ENCODE assay signal across 20 cellular contexts in genomic region chr6:16904957-16905356, GRCh38.
DNase-seq lines count a peak whose midpoint lies in the region; ATAC-seq and TF ChIP-seq lines count a peak whose summit lies in the region.
"Had no signal": no experiment of that assay in that cellular context is flagged by ENCODE, and none has a peak within 500 bp of the region (broad histone marks: within the 10 kb centered on the region; RNA-seq: fewer than 3 reads in every experiment).

No MANE protein-coding gene starts in this region.

- dilution Hi-C loops in IMR-90 (cut with HindIII; ENCODE audit: low sequenced_read_pairs, unreplicated experiment), result no loop called here

- no peak overlapping the region for H2AK9ac ChIP-seq in IMR-90 (replicated peaks; ENCODE audit: low read depth, low read length, poor library complexity)

- no TSS peak for BruUV-seq in IMR-90 (replicated peaks; lab: Mats Ljungman, UMichigan)

- no CpG with 5 or more reads among the region's 6 CpGs for WGBS in IMR-90 (ENCODE audit: extremely low coverage in 2 of 2, insufficient read length in 1 of 2), 2 experiments
- 83% methylated on average over 6 of the region's 6 CpGs for WGBS in tibial nerve, 2 donors
- 84 to 86% methylated on average over 6 of the region's 6 CpGs for whole genome bisulfite sequencing in testis, 2 donors

- peak; percentile 43 for ATAC-seq in GM18868 (IDR thresholded peaks at IDR 0.05; ENCODE audit: unreplicated experiment)
- no peak for ATAC-seq in IMR-90 (ENCODE audit: low read depth)

- H3K9me3 ChIP-seq in IMR-90 (ENCODE audit: control insufficient read depth, insufficient read depth, low read length), result no peaks in the 10 kb centered on the region
- H3K9me3 ChIP-seq in neural cell (ENCODE audit: low read length), result no peaks in the 10 kb centered on the region
- no peaks in the 10 kb centered on the region for H3K9me3 ChIP-seq in tibial nerve
- H3K9me3 ChIP-seq in testis, result no peaks in the 10 kb centered on the region
- H3K9me3 ChIP-seq: BE2C had no signal

- no peak overlapping the region for H2AFZ ChIP-seq in IMR-90 (replicated peaks; ENCODE audit: low read length, poor library complexity)
- no peak overlapping the region for H2AFZ ChIP-seq in neural cell (ENCODE audit: low read depth, low read length)

- peaks cover 12% of the 10 kb centered on the region for H3K4me1 ChIP-seq in IMR-90 (ENCODE audit: control insufficient read depth, insufficient read depth, low read length)
- peaks cover 0 to 27% (median 10%) of the 10 kb centered on the region in 4 donors for H3K4me1 ChIP-seq in tibial nerve
- H3K4me1 ChIP-seq in testis, result no peaks in the 10 kb centered on the region
- H3K4me1 ChIP-seq: BE2C had no signal

- H3K27ac ChIP-seq in IMR-90 (ENCODE audit: insufficient read depth, low read length) (no peak overlapping the region), neural cell (ENCODE audit: low read length) (peak overlapping the region; percentile 21), tibial nerve (no peak overlapping the region), testis (no peak overlapping the region)
- H3K27ac ChIP-seq: HL-60 had no signal

- no peak overlapping the region for H3K18ac ChIP-seq in IMR-90 (ENCODE audit: low read depth, low read length)

- intact Hi-C loops in IMR-90 (cut with micrococcal nuclease) (no loop called here), testis (cut with DNase I; ENCODE audit: low total_unique reads) (no loop called here)

- TF ChIP-seq RAD21 in IMR-90 (IDR thresholded peaks at IDR 0.05; ENCODE audit: low read length) (no peak), neural cell (conservative IDR thresholded peaks at IDR 0.05) (no peak)

- TF ChIP-seq EP300 in neural cell (conservative IDR thresholded peaks at IDR 0.05; ENCODE audit: poor library complexity, severe bottlenecking) (peak; percentile 42), tibial nerve (IDR thresholded peaks at IDR 0.05) (no peak)

- H3K23ac ChIP-seq in IMR-90 (ENCODE audit: low read depth, low read length), result no peak overlapping the region

- no peak for TF ChIP-seq POLR2A in IMR-90 (IDR thresholded peaks at IDR 0.05; ENCODE audit: low read depth, low read length)
- TF ChIP-seq POLR2A in tibial nerve (IDR thresholded peaks at IDR 0.05), result no peak
- TF ChIP-seq POLR2A in testis (IDR thresholded peaks at IDR 0.05), result no peak

- H3K4me2 ChIP-seq in IMR-90 (ENCODE audit: low read depth, low read length), result no peak overlapping the region
- H3K4me2 ChIP-seq in neural cell (ENCODE audit: low read length), result no peak overlapping the region

- CTCF ChIA-PET in IMR-90 (lab: Yijun Ruan, JAX), result no interaction called here

- peak overlapping the region in 1 of 2 experiments; percentile 9; a peak in 1 of 4 replicates for H4K8ac ChIP-seq in IMR-90 (ENCODE audit: low read depth in 2 of 2, low read length in 2 of 2)

- no peak overlapping the region for H4K91ac ChIP-seq in IMR-90 (ENCODE audit: insufficient read depth, low read depth, low read length)

- no peaks in the 10 kb centered on the region for H3K79me1 ChIP-seq in IMR-90 (ENCODE audit: low read depth in 1 of 2, low read length in 2 of 2)

- no peak overlapping the region for H4K5ac ChIP-seq in IMR-90 (ENCODE audit: low read depth, low read length)

- no peak overlapping the region for H3K4me3 ChIP-seq in GM12865 (ENCODE audit: low read depth, low read length)
- H3K4me3 ChIP-seq in IMR-90 (ENCODE audit: insufficient read depth, low read depth, low read length), result no peak overlapping the region
- H3K4me3 ChIP-seq in neural cell (ENCODE audit: low read length), result peak overlapping the region; percentile 22
- H3K4me3 ChIP-seq in tibial nerve, result no peak overlapping the region
- no peak overlapping the region for H3K4me3 ChIP-seq in testis

- peak overlapping the region; percentile 60; the same call in 1 of the 2 replicates for H2AK5ac ChIP-seq in IMR-90 (ENCODE audit: low read depth, low read length)

- no peaks in the 10 kb centered on the region for H3F3A ChIP-seq in neural cell (ENCODE audit: insufficient read depth, low read length, poor library complexity, severe bottlenecking)

- H3K4ac ChIP-seq in IMR-90 (ENCODE audit: low read depth, low read length), result no peak overlapping the region

- POLR2A ChIA-PET in IMR-90 (lab: Charles Lee; ENCODE audit: unreplicated experiment), result no interaction called here

- TF ChIP-seq CTCF in GM12865 (IDR thresholded peaks at IDR 0.05; ENCODE audit: insufficient read depth, low read depth, low read length, missing control alignments) (no peak), IMR-90 (conservative IDR thresholded peaks at IDR 0.05; ENCODE audit: low read depth, low read length) (no peak), neural cell (IDR thresholded peaks at IDR 0.05; ENCODE audit: poor library complexity, severe bottlenecking) (no peak), tibial nerve (IDR thresholded peaks at IDR 0.05) (no peak), testis (IDR thresholded peaks at IDR 0.05) (no peak)

- peaks cover 4% of the 10 kb centered on the region; the same call in 1 of the 2 replicates for H4K20me1 ChIP-seq in IMR-90 (ENCODE audit: insufficient read depth, low read length)
- H4K20me1 ChIP-seq in neural cell (ENCODE audit: insufficient read depth), result no peaks in the 10 kb centered on the region

- no peak overlapping the region for H3K56ac ChIP-seq in IMR-90 (ENCODE audit: extremely low read depth, insufficient read depth, low read length)

- H3K9ac ChIP-seq in IMR-90 (ENCODE audit: low read depth, low read length) (no peak overlapping the region), neural cell (ENCODE audit: low read length) (no peak overlapping the region)

- peaks cover 12% of the 10 kb centered on the region for H3K9me1 ChIP-seq in IMR-90 (ENCODE audit: insufficient read depth, low read length)

- H2BK20ac ChIP-seq in IMR-90 (ENCODE audit: low read depth, low read length), result peak overlapping the region; percentile 57; the same call in 1 of the 2 replicates

- H2BK5ac ChIP-seq in IMR-90 (ENCODE audit: low read depth, low read length, poor library complexity, severe bottlenecking), result no peak overlapping the region

- H3K9me2 ChIP-seq in neural cell (ENCODE audit: insufficient read depth, low read length), result no peaks in the 10 kb centered on the region

- DNase-seq in GM12865 (ENCODE audit: low read depth), result peak; percentile 6
- no peak for DNase-seq in IMR-90
- DNase-seq in NCI-H2196 (lab: John Stamatoyannopoulos, UW; ENCODE audit: unreplicated experiment), result no peak
- DNase-seq in tibial nerve (ENCODE audit: low spot score in 2 of 2), result no peak
- no peak for DNase-seq in testis
- DNase-seq in NCI-H2171 treated with DMSO at 0.1 percent for 48 hours (lab: John Stamatoyannopoulos, UW), result no peak
- DNase-seq: BE2C; C1 segment of cervical spinal cord; CD4-positive, CD25-positive, alpha-beta regulatory T cell; CD8-positive, alpha-beta memory T cell; COR-L47; DMS 273 treated with DMSO at 0.1 percent for 48 hours; DMS53; DND-41; EL; H9; KBM-7 had no signal

- peak overlapping the region; percentile 48; the same call in 1 of the 2 replicates for H3K14ac ChIP-seq in IMR-90 (replicated peaks; ENCODE audit: low read depth, low read length)

- H3K27me3 ChIP-seq in IMR-90 (ENCODE audit: control insufficient read depth, insufficient read depth, low read length), result no peaks in the 10 kb centered on the region
- H3K27me3 ChIP-seq in neural cell (ENCODE audit: insufficient read depth, low read depth, low read length), result no peaks in the 10 kb centered on the region
- no peaks in the 10 kb centered on the region for H3K27me3 ChIP-seq in tibial nerve
- no peaks in the 10 kb centered on the region for H3K27me3 ChIP-seq in testis
- H3K27me3 ChIP-seq: BE2C had no signal

- peak overlapping the region; percentile 30; the same call in 1 of the 2 replicates for H2BK120ac ChIP-seq in IMR-90 (ENCODE audit: low read depth, low read length)

- no peaks in the 10 kb centered on the region for H3K36me3 ChIP-seq in IMR-90 (ENCODE audit: control insufficient read depth, insufficient read depth, low read length)
- no peaks in the 10 kb centered on the region for H3K36me3 ChIP-seq in neural cell (ENCODE audit: insufficient read depth, low read length)
- no peaks in the 10 kb centered on the region for H3K36me3 ChIP-seq in tibial nerve
- no peaks in the 10 kb centered on the region for H3K36me3 ChIP-seq in testis (ENCODE audit: low read depth, missing control alignments)
- H3K36me3 ChIP-seq: BE2C had no signal

- in situ Hi-C loops in IMR-90 (cut with MboI; ENCODE audit: low sequenced_read_pairs), result no loop called here

- H3K79me2 ChIP-seq in neural cell (replicated peaks; ENCODE audit: insufficient read depth, low read length), result no peaks in the 10 kb centered on the region

- no peak overlapping the region; the same call in 2 of the 3 replicates for H2BK15ac ChIP-seq in IMR-90 (ENCODE audit: low read depth, low read length)

TF ChIP-seq in IMR-90, 13 proteins besides CTCF, POLR2A, EP300 and RAD21 (continues in another document):
- TF ChIP-seq, protein P1, sequence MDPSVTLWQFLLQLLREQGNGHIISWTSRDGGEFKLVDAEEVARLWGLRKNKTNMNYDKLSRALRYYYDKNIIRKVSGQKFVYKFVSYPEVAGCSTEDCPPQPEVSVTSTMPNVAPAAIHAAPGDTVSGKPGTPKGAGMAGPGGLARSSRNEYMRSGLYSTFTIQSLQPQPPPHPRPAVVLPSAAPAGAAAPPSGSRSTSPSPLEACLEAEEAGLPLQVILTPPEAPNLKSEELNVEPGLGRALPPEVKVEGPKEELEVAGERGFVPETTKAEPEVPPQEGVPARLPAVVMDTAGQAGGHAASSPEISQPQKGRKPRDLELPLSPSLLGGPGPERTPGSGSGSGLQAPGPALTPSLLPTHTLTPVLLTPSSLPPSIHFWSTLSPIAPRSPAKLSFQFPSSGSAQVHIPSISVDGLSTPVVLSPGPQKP (IDR thresholded peaks at IDR 0.05; ENCODE audit: borderline replicate concordance, low read depth, low read length), result no peak
- TF ChIP-seq BHLHE40 (IDR thresholded peaks at IDR 0.05; ENCODE audit: low read depth, low read length), result no peak
- no peak for TF ChIP-seq MXI1 (IDR thresholded peaks at IDR 0.05; ENCODE audit: borderline replicate concordance, low read depth, low read length)
- no peak for TF ChIP-seq RCOR1 (IDR thresholded peaks at IDR 0.05; ENCODE audit: insufficient replicate concordance, low read length)

TF ChIP-seq in neural cell, 6 proteins besides CTCF, POLR2A, EP300 and RAD21:
- TF ChIP-seq MXI1 (conservative IDR thresholded peaks at IDR 0.05; ENCODE audit: poor library complexity, severe bottlenecking), result peak; percentile 42
- no peak for TF ChIP-seq POLR2AphosphoS5 (IDR thresholded peaks at IDR 0.05)
